In the genomic region with DNA sequence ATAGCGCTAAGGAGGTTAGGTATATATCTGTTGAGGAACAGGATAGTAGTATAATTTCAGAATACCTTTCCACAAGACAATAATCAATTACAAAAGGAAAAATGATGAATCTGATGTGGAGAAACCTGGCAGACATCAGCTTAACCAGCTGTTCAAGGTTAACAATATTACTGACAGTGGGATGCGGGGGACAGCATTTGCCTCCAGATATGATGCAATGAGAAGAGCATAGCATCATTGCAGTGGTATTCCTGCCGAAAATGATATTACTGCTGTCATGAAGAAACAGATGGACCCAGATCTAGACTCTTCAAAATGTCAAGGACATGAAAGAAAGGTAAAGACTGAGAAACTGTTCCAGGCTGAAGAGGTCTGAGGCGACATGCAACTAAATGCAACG, we compare ENCODE assay signal across 21 cellular contexts. TPM values are rescaled to one million over a fixed set of nuclear protein-coding genes. Genes with fewer than 3 reads are reported as not detected.
DNase-seq lines count a peak whose midpoint lies in the region; ATAC-seq and TF ChIP-seq lines count a peak whose summit lies in the region.
"Had no signal": no experiment of that assay in that cellular context is flagged by ENCODE, and none has a peak within 500 bp of the region (broad histone marks: within the 10 kb centered on the region; RNA-seq: fewer than 3 reads in every experiment).

No MANE protein-coding gene starts in this region.

- WGBS in GM23248 (ENCODE audit: low coverage in 1 of 2, low lambda C conversion rate in 2 of 2, missing lambda C conversion rate in 2 of 2), 2 experiments = 65% methylated on average over 5 of the region's 5 CpGs

- in situ Hi-C loops in GM23248 (cut with MboI) = no loop called here

- peaks cover 93% of the 10 kb centered on the region for H3K79me2 ChIP-seq in GM23248 (ENCODE audit: insufficient read depth)

- H4K20me1 ChIP-seq in GM23248 (ENCODE audit: insufficient read depth) = no peaks in the 10 kb centered on the region

- H3K36me3 ChIP-seq in GM23248 (ENCODE audit: low read depth) = no peaks in the 10 kb centered on the region
- H3K36me3 ChIP-seq: HAP-1 had no signal

- H3K9me2 ChIP-seq in GM23248 (ENCODE audit: insufficient read depth) = no peaks in the 10 kb centered on the region

- peaks cover 25% of the 10 kb centered on the region for H3K36me3 Mint-ChIP-seq in nephron (ENCODE audit: low read depth)
- H3K36me3 Mint-ChIP-seq: CD8-positive, alpha-beta memory T cell had no signal

- H3K4me1 ChIP-seq in GM23248 (ENCODE audit: insufficient read depth) = peaks cover 53% of the 10 kb centered on the region

- no peaks in the 10 kb centered on the region for H3K27me3 ChIP-seq in GM23248 (replicated peaks; ENCODE audit: insufficient read depth)
- H3K27me3 ChIP-seq: BE2C had no signal

- H3K4me2 ChIP-seq in GM23248 (ENCODE audit: unreplicated experiment) = peak overlapping the region; percentile 18

- TF ChIP-seq CTCF in AG10803 (conservative IDR thresholded peaks at IDR 0.05; ENCODE audit: low read length) (no peak), fibroblast of mammary gland (conservative IDR thresholded peaks at IDR 0.05; ENCODE audit: control insufficient read depth, insufficient read depth, low read depth, low read length) (no peak), nephron (IDR thresholded peaks at IDR 0.05; ENCODE audit: unreplicated experiment in 3 of 3) (no peak)

- H3K27me3 Mint-ChIP-seq in nephron (ENCODE audit: low read depth) = no peaks in the 10 kb centered on the region

- no peak for ATAC-seq in HG02798 (IDR thresholded peaks at IDR 0.05; ENCODE audit: poor library complexity, unreplicated experiment)
- no peak for ATAC-seq in GM18868 (IDR thresholded peaks at IDR 0.05; ENCODE audit: unreplicated experiment)
- ATAC-seq: K562 had no signal

- no peaks in the 10 kb centered on the region for H3K9me3 Mint-ChIP-seq in nephron
- H3K9me3 Mint-ChIP-seq: CD4-positive, CD25-positive, alpha-beta regulatory T cell; CD8-positive, alpha-beta memory T cell had no signal

- no peak overlapping the region for H3K4me3 Mint-ChIP-seq in nephron
- H3K4me3 Mint-ChIP-seq: CD4-positive, CD25-positive, alpha-beta regulatory T cell; CD8-positive, alpha-beta memory T cell had no signal

- no peak overlapping the region for H3K4me3 ChIP-seq in AG10803 (ENCODE audit: low read length)
- H3K4me3 ChIP-seq in GM23248 = no peak overlapping the region
- H3K4me3 ChIP-seq in fibroblast of mammary gland (ENCODE audit: control insufficient read depth, low read depth, low read length) = no peak overlapping the region
- H3K4me3 ChIP-seq: HAP-1, K562 had no signal

- H3K9ac ChIP-seq in GM23248 = no peak overlapping the region

- H3F3A ChIP-seq in GM23248 (ENCODE audit: insufficient read depth) = peaks cover 29% of the 10 kb centered on the region

- peak overlapping the region; percentile 6 to 20 (median 8) for H3K27ac Mint-ChIP-seq in nephron
- H3K27ac Mint-ChIP-seq: CD8-positive, alpha-beta memory T cell had no signal

- DNase-seq in AG10803 (ENCODE audit: low read depth) (peak; percentile 40), GM23248 (peak; percentile 49), fibroblast of mammary gland (ENCODE audit: low read depth) (peak; percentile 42), H4 (ENCODE audit: low spot score) (no peak), T-helper 1 cell (no peak)
- DNase-seq: BE2C; C1 segment of cervical spinal cord; CD4-positive, CD25-positive, alpha-beta regulatory T cell; CD8-positive, alpha-beta memory T cell; COR-L47; DMS 273 treated with DMSO at 0.1 percent for 48 hours; DMS53; DND-41; EL; GOT3 had no signal

- H3K9me3 ChIP-seq in GM23248 (ENCODE audit: low read depth) = no peaks in the 10 kb centered on the region
- H3K9me3 ChIP-seq: BE2C, HAP-1 had no signal

- no peak overlapping the region for H2AFZ ChIP-seq in GM23248

- peaks cover 82% of the 10 kb centered on the region for H3K4me1 Mint-ChIP-seq in nephron
- H3K4me1 Mint-ChIP-seq: CD4-positive, CD25-positive, alpha-beta regulatory T cell; CD8-positive, alpha-beta memory T cell had no signal

- no peak overlapping the region for H3K27ac ChIP-seq in GM23248
- H3K27ac ChIP-seq: HL-60 had no signal

RNA-seq across cellular contexts. Expression of gene RBFOX2, which starts 49.7 kb away (rescaled TPM):
- total RNA-seq in GM23248 (2014; rRNA removed; shearing (Covaris generic)) = 136 and 139 TPM in 2 replicates
- polyA plus RNA-seq in GM23248 (2016; fragmentation: Nextera tagmentation; extraction: Ambion mirVana) = 127 and 135 TPM in 2 replicates
- 35.6 and 55.3 TPM in 2 replicates for total RNA-seq in H4 (2014; rRNA removed; shearing (Covaris generic))

Comparison
In these comparisons a context has a peak if more than half of its experiments do, and no peak if none do; other contexts are left out.
1. DNase-seq: peak in AG10803 (single experiment), GM23248 (single experiment) and fibroblast of mammary gland (single experiment); none in H4 (single experiment) and T-helper 1 cell (0 of 5).